ENCODE assay signal across 25 cellular contexts in the genomic region with DNA sequence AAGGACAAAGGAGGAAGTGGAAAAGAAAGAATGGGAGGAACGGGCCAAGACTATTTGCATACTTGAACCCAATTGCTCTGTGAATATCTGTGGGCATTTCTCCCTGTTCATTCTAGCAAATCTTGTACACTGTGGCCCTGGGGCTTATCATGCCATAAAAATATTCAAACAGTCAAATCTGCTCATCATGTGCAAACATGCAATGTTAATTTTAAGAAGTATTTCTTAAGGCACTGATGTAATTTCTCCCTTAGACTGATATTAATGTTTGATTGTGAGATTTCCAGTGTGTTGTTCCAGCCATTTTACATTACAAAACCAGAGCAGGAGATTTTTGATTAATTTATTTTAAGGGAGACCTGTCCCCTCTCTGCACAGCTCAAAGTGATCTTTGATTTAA.
DNase-seq lines count a peak whose midpoint lies in the region; ATAC-seq and TF ChIP-seq lines count a peak whose summit lies in the region.
"Had no signal": no experiment of that assay in that cellular context is flagged by ENCODE, and none has a peak within 500 bp of the region (broad histone marks: within the 10 kb centered on the region; RNA-seq: fewer than 3 reads in every experiment).

No MANE protein-coding gene starts in this region.

- TF ChIP-seq CTCF in AG09309 (IDR thresholded peaks at IDR 0.05; ENCODE audit: control insufficient read depth, insufficient read depth, low read depth, low read length, missing control alignments) (no peak), omental fat pad (IDR thresholded peaks at IDR 0.05) (no peak)

- H3K4me3 ChIP-seq in AG09309 (ENCODE audit: control insufficient read depth, low read depth, low read length) = no peak overlapping the region
- H3K4me3 ChIP-seq: HAP-1, right lobe of liver, thyroid gland, uterus had no signal

- peak; percentile 14 for DNase-seq in AG09309 (ENCODE audit: low read depth)
- peak; percentile 2 for DNase-seq in NCI-H526 treated with DMSO at 0.1 percent for 48 hours (lab: John Stamatoyannopoulos, UW)
- no peak for DNase-seq in omental fat pad (ENCODE audit: low spot score)
- DNase-seq in GM19238 (ENCODE audit: insufficient read length, low spot score) = no peak
- DNase-seq in iPS-NIHi7 (ENCODE audit: extremely low spot score) = no peak
- DNase-seq in NAMALWA (ENCODE audit: low spot score) = no peak
- DNase-seq: activated CD4-positive, alpha-beta T cell treated with anti-CD3 and anti-CD28 coated beads, Interleukin-2, amount 50 U/mL, for 1 hour; activated gamma-delta T cell treated with Interleukin-2 at 50 U/mL for 16 hours; activated naive CD8-positive, alpha-beta T cell treated with anti-CD3 and anti-CD28 coated beads, Interleukin-2, amount 10 ng/mL, durations not matched to agents 7 days and 5 days; activated T-cell treated with anti-CD3 and anti-CD28 coated beads, Interleukin-2, amount 50 U/mL, for 24 hours; CD8-positive, alpha-beta memory T cell; dermis blood vessel endothelial cell; DMS153; Kasumi-1; MV-4-11; NCI-H146; right lobe of liver; stimulated activated CD4-positive, alpha-beta T cell treated with anti-CD3 and anti-CD28 coated beads, Interleukin-12 subunit alpha, Interleukin-12 subunit beta, amount 100 ng/mL, for 4 hours; stimulated activated CD4-positive, alpha-beta T cell treated with anti-CD3 and anti-CD28 coated beads, Interleukin-2, amount 100 ng/mL, for 48 hours; stimulated activated naive CD8-positive, alpha-beta T cell treated with anti-CD3 and anti-CD28 coated beads, Interleukin-15, amount 100 ng/mL, for 72 hours; thyroid gland; uterus had no signal

- ATAC-seq in esophagus mucosa (peak; percentile 20), omental fat pad (ENCODE audit: low FRiP score) (peak; percentile 56), GM18861 (IDR thresholded peaks at IDR 0.05; ENCODE audit: unreplicated experiment) (no peak)
- ATAC-seq: right lobe of liver; stimulated activated naive CD8-positive, alpha-beta T cell treated with anti-CD3 and anti-CD28 coated beads, Interleukin-15, amount 100 ng/mL, for 72 hours had no signal

Comparison
In these comparisons a context has a peak if more than half of its experiments do, and no peak if none do; other contexts are left out.
1. DNase-seq: peak in AG09309 (single experiment) and NCI-H526 treated with DMSO at 0.1 percent for 48 hours (single experiment); none in omental fat pad (single experiment), GM19238 (single experiment), iPS-NIHi7 (single experiment) and NAMALWA (single experiment).